Comparison of ENCODE assay signal across 12 cellular contexts in genomic region chr1:19072285-19072981, GRCh38.
"Had no signal": no experiment of that assay in that cellular context is flagged by ENCODE, and none has a peak within 500 bp of the region (broad histone marks: within the 10 kb centered on the region; RNA-seq: fewer than 3 reads in every experiment).

No MANE protein-coding gene starts in this region.

- H3K4me3 Mint-ChIP-seq: activated CD8-positive, alpha-beta T cell treated with anti-CD3 and anti-CD28 coated beads, Interleukin-2, amount 10 ng/mL, durations not matched to agents 7 days and 5 days; activated naive CD4-positive, alpha-beta T cell treated with anti-CD3 and anti-CD28 coated beads for 36 hours; stimulated activated effector memory CD8-positive, alpha-beta T cell treated with anti-CD3 and anti-CD28 coated beads, Interleukin-12 subunit alpha, Interleukin-12 subunit beta, amount 100 ng/mL, for 72 hours had no signal

- H3K9me3 ChIP-seq: adrenal gland, tibial nerve had no signal

- ATAC-seq: activated CD8-positive, alpha-beta T cell treated with anti-CD3 and anti-CD28 coated beads, Interleukin-2, amount 10 ng/mL, durations not matched to agents 7 days and 5 days; stimulated activated effector memory CD8-positive, alpha-beta T cell treated with anti-CD3 and anti-CD28 coated beads, Interleukin-12 subunit alpha, Interleukin-12 subunit beta, amount 100 ng/mL, for 72 hours had no signal

- H3K9me3 Mint-ChIP-seq: activated naive CD4-positive, alpha-beta T cell treated with anti-CD3 and anti-CD28 coated beads for 36 hours; stimulated activated effector memory CD8-positive, alpha-beta T cell treated with anti-CD3 and anti-CD28 coated beads, Interleukin-12 subunit alpha, Interleukin-12 subunit beta, amount 100 ng/mL, for 72 hours had no signal

- H3K27ac Mint-ChIP-seq: activated CD8-positive, alpha-beta T cell treated with anti-CD3 and anti-CD28 coated beads, Interleukin-2, amount 10 ng/mL, durations not matched to agents 7 days and 5 days; stimulated activated effector memory CD8-positive, alpha-beta T cell treated with anti-CD3 and anti-CD28 coated beads, Interleukin-12 subunit alpha, Interleukin-12 subunit beta, amount 100 ng/mL, for 72 hours had no signal

- DNase-seq: activated CD4-positive, alpha-beta T cell treated with anti-CD3 and anti-CD28 coated beads for 1 hour; activated CD8-positive, alpha-beta memory T cell treated with anti-CD3 and anti-CD28 coated beads, Interleukin-2, amount 50 U/mL, for 48 hours; activated CD8-positive, alpha-beta T cell treated with anti-CD3 and anti-CD28 coated beads, Interleukin-2, amount 10 ng/mL, durations not matched to agents 7 days and 5 days; activated naive CD4-positive, alpha-beta T cell treated with anti-CD3 and anti-CD28 coated beads for 36 hours; adrenal gland; dermis blood vessel endothelial cell; erythroblast; T-helper 9 cell had no signal

- H3K27me3 ChIP-seq: adrenal gland had no signal

- H3K4me3 ChIP-seq: adrenal gland, lung, skin epidermis, tibial nerve had no signal

- H3K27ac ChIP-seq: adrenal gland, tibial nerve had no signal
